In genomic region chr17:77609553-77610517, GRCh38 we compare ENCODE assay signal across 9 cellular contexts.
DNase-seq lines count a peak whose midpoint lies in the region; ATAC-seq and TF ChIP-seq lines count a peak whose summit lies in the region.
"Had no signal": no experiment of that assay in that cellular context is flagged by ENCODE, and none has a peak within 500 bp of the region (broad histone marks: within the 10 kb centered on the region; RNA-seq: fewer than 3 reads in every experiment).

No MANE protein-coding gene starts in this region.

- H3K9me3 Mint-ChIP-seq in natural killer cell treated with Interleukin-12 subunit alpha and Interleukin-12 subunit beta and Interleukin-15 and Interleukin-18, amount 100 ng/mL, for 72 hours = no peaks in the 10 kb centered on the region

- BruUV-seq in OCI-LY7 (replicated peaks; lab: Mats Ljungman, UMichigan) = no TSS peak

- H3K4me3 Mint-ChIP-seq in natural killer cell treated with Interleukin-12 subunit alpha and Interleukin-12 subunit beta and Interleukin-15 and Interleukin-18, amount 100 ng/mL, for 72 hours = peak overlapping the region; percentile 63

- ATAC-seq in natural killer cell treated with Interleukin-12 subunit alpha and Interleukin-12 subunit beta and Interleukin-15 and Interleukin-18, amount 100 ng/mL, for 72 hours = peak; percentile 73 to 77
- ATAC-seq in Right ventricle myocardium inferior = no peak

- no peaks in the 10 kb centered on the region for H3K27me3 ChIP-seq in tibial artery

- peak overlapping the region; percentile 9 to 28 for H3K27ac Mint-ChIP-seq in natural killer cell treated with Interleukin-12 subunit alpha and Interleukin-12 subunit beta and Interleukin-15 and Interleukin-18, amount 100 ng/mL, for 72 hours

- H4K20me1 ChIP-seq in OCI-LY7 (ENCODE audit: insufficient read depth, low read length) = no peaks in the 10 kb centered on the region

- H3K36me3 Mint-ChIP-seq in natural killer cell treated with Interleukin-12 subunit alpha and Interleukin-12 subunit beta and Interleukin-15 and Interleukin-18, amount 100 ng/mL, for 72 hours = no peaks in the 10 kb centered on the region

- CTCF ChIA-PET in OCI-LY7 (lab: Charles Lee; ENCODE audit: unreplicated experiment) = no interaction called here

- POLR2A ChIA-PET in OCI-LY7 (lab: Charles Lee) = interaction anchor here (1.0 kb wide), 1 partner anchor 10 kb away, joined by 3 read pairs; no protein-coding TSS in a partner anchor

- peak overlapping the region; percentile 21 for H3K4me3 ChIP-seq in OCI-LY7 (ENCODE audit: low read depth, low read length, poor library complexity, severe bottlenecking)
- H3K4me3 ChIP-seq in tibial artery = peak overlapping the region; percentile 13 to 21

- peak overlapping the region; percentile 50 for H3K4me2 ChIP-seq in OCI-LY7 (ENCODE audit: low read length)

- intact Hi-C loops in OCI-LY7 (cut with micrococcal nuclease; ENCODE audit: unreplicated experiment) = no loop called here
- intact Hi-C loops in tibial artery (cut with DNase I; ENCODE audit: low total_unique reads) = no loop called here
- intact Hi-C loops in Right ventricle myocardium inferior (cut with DNase I) = no loop called here

- H3K36me3 ChIP-seq in OCI-LY7 (ENCODE audit: insufficient read depth, low read length) (no peaks in the 10 kb centered on the region), tibial artery (no peaks in the 10 kb centered on the region)

- H3K4me1 ChIP-seq in OCI-LY7 (ENCODE audit: insufficient read depth, low read length, poor library complexity, severe bottlenecking) (peaks cover 15% of the 10 kb centered on the region), tibial artery (peaks cover 0 to 45% (median 17%) of the 10 kb centered on the region in 4 donors)

- no peaks in the 10 kb centered on the region for H3K79me2 ChIP-seq in OCI-LY7 (ENCODE audit: insufficient read depth, low read depth, low read length)

- peaks cover 19 to 20% of the 10 kb centered on the region in 2 donors for H3K4me1 Mint-ChIP-seq in natural killer cell treated with Interleukin-12 subunit alpha and Interleukin-12 subunit beta and Interleukin-15 and Interleukin-18, amount 100 ng/mL, for 72 hours (ENCODE audit: low read depth in 2 of 2)

- peak overlapping the region; percentile 92 for H2AFZ ChIP-seq in OCI-LY7 (ENCODE audit: low read length)

- no peak overlapping the region for H3K27ac ChIP-seq in OCI-LY7 (ENCODE audit: low read depth, low read length, poor library complexity, severe bottlenecking)
- peak overlapping the region; percentile 62 for H3K27ac ChIP-seq in tibial artery
- H3K27ac ChIP-seq: C4-2B had no signal

- H3K9me3 ChIP-seq in OCI-LY7 (ENCODE audit: low read length) (no peaks in the 10 kb centered on the region), tibial artery (no peaks in the 10 kb centered on the region)

- H3K9me2 ChIP-seq in OCI-LY7 (ENCODE audit: insufficient read depth, low read length) = no peaks in the 10 kb centered on the region

- DNase-seq in AML-193 (lab: John Stamatoyannopoulos, UW) (peak; percentile 7 to 28), OCI-LY7 (ENCODE audit: low spot score) (peak; percentile 82), tibial artery (peak; percentile 60 to 78), NCI-H774 (lab: John Stamatoyannopoulos, UW) (no peak), Right ventricle myocardium inferior (ENCODE audit: missing footprints) (no peak), SHP77 treated with DMSO at 0.1 percent for 48 hours (lab: John Stamatoyannopoulos, UW) (no peak)
- DNase-seq in activated naive CD4-positive, alpha-beta T cell (lab: John Stamatoyannopoulos, UW) = peak in 3 of 4 experiments; percentile 15 to 47 (median 27)
- no peak for DNase-seq in natural killer cell treated with Interleukin-12 subunit alpha and Interleukin-12 subunit beta and Interleukin-15 and Interleukin-18, amount 100 ng/mL, for 72 hours (ENCODE audit: low spot score)

- H3K27me3 Mint-ChIP-seq in natural killer cell treated with Interleukin-12 subunit alpha and Interleukin-12 subunit beta and Interleukin-15 and Interleukin-18, amount 100 ng/mL, for 72 hours = no peaks in the 10 kb centered on the region

- peak; percentile 25; the same call in 1 of the 2 replicates for TF ChIP-seq CTCF in OCI-LY7 (conservative IDR thresholded peaks at IDR 0.05; ENCODE audit: low read length)
- TF ChIP-seq CTCF in tibial artery (IDR thresholded peaks at IDR 0.05) = no peak

Comparison
In these comparisons a context has a peak if more than half of its experiments do, and no peak if none do; other contexts are left out.
1. DNase-seq: peak in AML-193 (2 of 2), OCI-LY7 (single experiment), activated naive CD4-positive, alpha-beta T cell (3 of 4) and tibial artery (2 of 2); none in natural killer cell treated with Interleukin-12 subunit alpha and Interleukin-12 subunit beta and Interleukin-15 and Interleukin-18, amount 100 ng/mL, for 72 hours (single experiment), NCI-H774 (single experiment), Right ventricle myocardium inferior (single experiment) and SHP77 treated with DMSO at 0.1 percent for 48 hours (single experiment).